Comparison of ENCODE assay signal across 12 cellular contexts in genomic region chr13:99150575-99151370, GRCh38. TPM values are rescaled to one million over a fixed set of nuclear protein-coding genes. Genes with fewer than 3 reads are reported as not detected.
DNase-seq lines count a peak whose midpoint lies in the region; TF ChIP-seq lines count a peak whose summit lies in the region.
"Had no signal": no experiment of that assay in that cellular context is flagged by ENCODE, and none has a peak within 500 bp of the region (broad histone marks: within the 10 kb centered on the region; RNA-seq: fewer than 3 reads in every experiment).

No MANE protein-coding gene starts in this region.

- H3K4me3 ChIP-seq in esophagus (ENCODE audit: low read depth in 1 of 2, low read length in 2 of 2) (no peak overlapping the region), skeletal muscle cell (ENCODE audit: low read depth, low read length) (no peak overlapping the region), testis (no peak overlapping the region)
- H3K4me3 ChIP-seq: body of pancreas, right lobe of liver had no signal

- DNase-seq in NCI-H1105 treated with DMSO at 0.1 percent for 48 hours (lab: John Stamatoyannopoulos, UW) (peak; percentile 12), NCI-H1105 (lab: John Stamatoyannopoulos, UW) (no peak), NCI-H226 (peak; percentile 93), skeletal muscle cell (ENCODE audit: low read depth) (peak; percentile 36), testis (no peak), GF-D8 (lab: John Stamatoyannopoulos, UW) (no peak), NCI-H748 treated with DMSO at 0.1 percent for 48 hours (lab: John Stamatoyannopoulos, UW) (no peak)
- DNase-seq: body of pancreas, NCI-H2081 treated with DMSO at 0.1 percent for 48 hours, right lobe of liver had no signal

- H3K36me3 ChIP-seq in esophagus (ENCODE audit: control insufficient read depth in 2 of 2, insufficient read depth in 2 of 2, low read length in 1 of 2) (no peaks in the 10 kb centered on the region), testis (ENCODE audit: low read depth, missing control alignments) (no peaks in the 10 kb centered on the region)
- H3K36me3 ChIP-seq: right lobe of liver had no signal

- intact Hi-C loops in testis (cut with DNase I; ENCODE audit: low total_unique reads): no loop called here

- no peaks in the 10 kb centered on the region for H3K9me3 ChIP-seq in esophagus (ENCODE audit: control insufficient read depth in 2 of 2, insufficient read depth in 1 of 2, low read depth in 1 of 2, low read length in 1 of 2)
- H3K9me3 ChIP-seq in testis: no peaks in the 10 kb centered on the region
- H3K9me3 ChIP-seq: body of pancreas, right lobe of liver had no signal

- peaks cover 0 to 11% of the 10 kb centered on the region in 2 donors for H3K4me1 ChIP-seq in esophagus (ENCODE audit: control insufficient read depth in 2 of 2, insufficient read depth in 2 of 2, low read length in 1 of 2)
- no peaks in the 10 kb centered on the region for H3K4me1 ChIP-seq in testis
- H3K4me1 ChIP-seq: body of pancreas, right lobe of liver had no signal

- TF ChIP-seq CTCF in testis (IDR thresholded peaks at IDR 0.05): no peak

- H3K27ac ChIP-seq in esophagus (ENCODE audit: low read depth in 2 of 2, low read length in 1 of 2) (peak overlapping the region; percentile 32 to 87), testis (no peak overlapping the region)
- H3K27ac ChIP-seq: 22Rv1, body of pancreas, right lobe of liver had no signal

- 39 to 61% methylated on average over 7 of the region's 7 CpGs for WGBS in esophagus, 2 donors
- 69 to 85% methylated on average over 7 of the region's 7 CpGs for WGBS in testis, 2 donors

- TF ChIP-seq POLR2A in testis (IDR thresholded peaks at IDR 0.05): no peak

- H3K27me3 ChIP-seq in esophagus (ENCODE audit: control insufficient read depth in 1 of 2, insufficient read depth in 2 of 2, low read length in 2 of 2) (no peaks in the 10 kb centered on the region), testis (no peaks in the 10 kb centered on the region)
- H3K27me3 ChIP-seq: body of pancreas, right lobe of liver had no signal

RNA-seq across cellular contexts. Expression of gene UBAC2, which starts 49.9 kb away (rescaled TPM):
- polyA plus RNA-seq in esophagus: 10 to 100 TPM; 63.0 to 70.1 TPM
- total RNA-seq in testis: 10 to 100 TPM; 85.5 to 93.0 TPM
- 147 TPM for polyA plus RNA-seq in testis (ENCODE audit: insufficient read depth, low read depth, low replicate concordance)

Comparison
In these comparisons a context has a peak if more than half of its experiments do, and no peak if none do; other contexts are left out.
1. DNase-seq: peak in NCI-H1105 treated with DMSO at 0.1 percent for 48 hours (single experiment), NCI-H226 (single experiment) and skeletal muscle cell (single experiment); none in NCI-H1105 (single experiment), testis (single experiment), GF-D8 (single experiment) and NCI-H748 treated with DMSO at 0.1 percent for 48 hours (single experiment).
2. H3K27ac ChIP-seq: peak in esophagus (2 of 2); none in testis (0 of 2).